In genomic region chr1:5370321-5370720, GRCh38 we compare ENCODE assay signal across 25 cellular contexts.
DNase-seq lines count a peak whose midpoint lies in the region; ATAC-seq and TF ChIP-seq lines count a peak whose summit lies in the region.
"Had no signal": no experiment of that assay in that cellular context is flagged by ENCODE, and none has a peak within 500 bp of the region (broad histone marks: within the 10 kb centered on the region; RNA-seq: fewer than 3 reads in every experiment).

No MANE protein-coding gene starts in this region.

- no peaks in the 10 kb centered on the region for H3K27me3 Mint-ChIP-seq in activated CD8-positive, alpha-beta T cell treated with anti-CD3 and anti-CD28 coated beads for 36 hours

- no peaks in the 10 kb centered on the region for H3K27me3 ChIP-seq in foreskin keratinocyte
- H3K27me3 ChIP-seq: pancreas, right lobe of liver, SJSA1, suprapubic skin had no signal

- peak; percentile 84 for ATAC-seq in activated CD8-positive, alpha-beta T cell treated with anti-CD3 and anti-CD28 coated beads for 36 hours
- peak; percentile 66 for ATAC-seq in foreskin keratinocyte
- no peak for ATAC-seq in GM21786 (IDR thresholded peaks at IDR 0.05; ENCODE audit: unreplicated experiment)
- ATAC-seq: gastrocnemius medialis, left ventricle myocardium superior, Panc1, pancreas had no signal

- no peaks in the 10 kb centered on the region for H3K36me3 Mint-ChIP-seq in activated CD8-positive, alpha-beta T cell treated with anti-CD3 and anti-CD28 coated beads for 36 hours (ENCODE audit: low read depth)

- peaks cover 2% of the 10 kb centered on the region for H3K9me3 Mint-ChIP-seq in activated CD8-positive, alpha-beta T cell treated with anti-CD3 and anti-CD28 coated beads for 36 hours

- no peak overlapping the region for H3K27ac Mint-ChIP-seq in activated CD8-positive, alpha-beta T cell treated with anti-CD3 and anti-CD28 coated beads for 36 hours
- H3K27ac Mint-ChIP-seq: nephron had no signal

- peak; percentile 15 for DNase-seq in activated naive CD4-positive, alpha-beta T cell treated with Interleukin-2 at 50 U/mL for 16 hours
- DNase-seq in activated naive CD4-positive, alpha-beta T cell treated with anti-CD3 and anti-CD28 coated beads, Interleukin-2, amount 50 U/mL, for 16 hours = no peak
- peak; percentile 23 for DNase-seq in HT1080 (ENCODE audit: low read depth)
- peak; percentile 39 for DNase-seq in activated CD8-positive, alpha-beta T cell treated with anti-CD3 and anti-CD28 coated beads for 36 hours
- no peak for DNase-seq in foreskin keratinocyte
- DNase-seq in NCI-H524 (lab: John Stamatoyannopoulos, UW) = no peak
- no peak for DNase-seq in NCI-H446 (lab: John Stamatoyannopoulos, UW)
- DNase-seq: C1 segment of cervical spinal cord; effector CD4-positive, alpha-beta T cell; gastrocnemius medialis; hippocampal formation; left ventricle myocardium superior; midbrain; MM.1S; NCI-H1417 treated with DMSO at 0.1 percent for 48 hours; NCI-H510A treated with DMSO at 0.1 percent for 48 hours; pancreas; right lobe of liver had no signal

- H3K27ac ChIP-seq in foreskin keratinocyte = no peak overlapping the region
- H3K27ac ChIP-seq: esophagus muscularis mucosa, gastrocnemius medialis, pancreas, right lobe of liver, SJSA1, suprapubic skin had no signal

- peaks cover 16% of the 10 kb centered on the region for H3K4me1 Mint-ChIP-seq in activated CD8-positive, alpha-beta T cell treated with anti-CD3 and anti-CD28 coated beads for 36 hours (ENCODE audit: low read depth)
- H3K4me1 Mint-ChIP-seq: nephron had no signal

- TF ChIP-seq CTCF in activated CD8-positive, alpha-beta T cell treated with anti-CD3 and anti-CD28 coated beads for 36 hours (IDR thresholded peaks at IDR 0.05) = no peak
- peak; percentile 8 for TF ChIP-seq CTCF in foreskin keratinocyte (conservative IDR thresholded peaks at IDR 0.05)

- H3K4me1 ChIP-seq in foreskin keratinocyte = no peaks in the 10 kb centered on the region
- H3K4me1 ChIP-seq: esophagus muscularis mucosa, gastrocnemius medialis, HAP-1, pancreas, right lobe of liver, SJSA1 had no signal

- POLR2A ChIA-PET in activated CD8-positive, alpha-beta T cell treated with anti-CD3 and anti-CD28 coated beads for 36 hours (lab: Charles Lee) = interaction anchor here (0.6 kb wide), 1 partner anchor 1221 kb away, joined by 3 read pairs; no protein-coding TSS in a partner anchor

- intact Hi-C loops in activated CD8-positive, alpha-beta T cell treated with anti-CD3 and anti-CD28 coated beads for 36 hours (cut with micrococcal nuclease) = no loop called here

- H3K4me3 Mint-ChIP-seq in activated CD8-positive, alpha-beta T cell treated with anti-CD3 and anti-CD28 coated beads for 36 hours = no peak overlapping the region
- H3K4me3 Mint-ChIP-seq: nephron had no signal

- CTCF ChIA-PET in activated CD8-positive, alpha-beta T cell treated with anti-CD3 and anti-CD28 coated beads for 36 hours (lab: Charles Lee) = interaction anchor here (0.6 kb wide), 1 partner anchor 1266 kb away, joined by 3 read pairs; no protein-coding TSS in a partner anchor

Comparison
In these comparisons a context has a peak if more than half of its experiments do, and no peak if none do; other contexts are left out.
1. DNase-seq: peak in activated naive CD4-positive, alpha-beta T cell treated with Interleukin-2 at 50 U/mL for 16 hours (single experiment), HT1080 (single experiment) and activated CD8-positive, alpha-beta T cell treated with anti-CD3 and anti-CD28 coated beads for 36 hours (single experiment); none in activated naive CD4-positive, alpha-beta T cell treated with anti-CD3 and anti-CD28 coated beads, Interleukin-2, amount 50 U/mL, for 16 hours (single experiment), foreskin keratinocyte (0 of 2), NCI-H524 (0 of 2) and NCI-H446 (0 of 2).